Comparison of ENCODE assay signal across 8 cellular contexts in the genomic region with DNA sequence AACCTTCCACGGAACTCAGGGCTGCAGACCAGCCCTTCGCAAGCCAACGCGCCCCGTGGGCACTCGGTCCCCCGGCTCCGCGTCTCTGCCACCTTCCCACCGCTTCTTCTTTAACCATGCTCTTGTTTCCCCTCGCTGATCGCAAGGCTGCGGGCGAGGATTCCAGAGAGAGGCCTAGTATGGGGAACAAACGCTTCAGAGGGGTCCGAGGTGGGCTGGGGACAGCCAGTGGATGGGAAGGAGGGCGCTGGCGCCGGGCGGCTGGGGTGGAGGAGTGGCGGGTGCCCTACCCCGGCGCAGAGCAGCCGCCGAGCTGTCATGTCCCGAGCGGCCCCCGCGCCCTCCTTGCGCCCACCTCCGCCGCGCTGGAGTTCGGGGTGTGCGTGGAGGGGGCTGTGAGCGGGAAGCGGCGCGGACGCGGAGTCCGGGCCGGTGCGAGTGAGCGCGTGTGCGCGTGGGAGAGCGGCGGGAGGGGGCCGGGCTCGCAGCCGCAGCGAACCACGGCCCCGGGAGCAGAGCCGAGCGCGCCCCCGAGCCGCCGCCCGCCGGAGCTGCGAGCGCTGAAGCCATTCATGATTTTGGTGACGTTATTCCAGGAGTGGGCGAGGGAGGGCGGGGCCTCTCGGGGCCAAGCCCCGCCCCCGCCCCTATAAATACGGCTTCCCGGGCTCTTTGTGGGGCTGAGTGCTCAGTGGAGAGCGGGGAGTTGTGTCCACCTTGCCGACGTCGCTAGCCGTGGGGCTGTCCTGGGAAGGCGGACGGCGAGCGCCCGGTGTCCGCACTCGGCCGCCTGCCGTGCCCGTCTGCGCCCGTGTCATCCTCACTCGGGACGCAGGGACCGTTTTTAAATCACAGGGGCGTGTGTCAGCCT. TPM values are rescaled to one million over a fixed set of nuclear protein-coding genes. Genes with fewer than 3 reads are reported as not detected.
DNase-seq lines count a peak whose midpoint lies in the region; ATAC-seq and TF ChIP-seq lines count a peak whose summit lies in the region.

Gene LBH, plus strand, starts transcription at position 680 of the 871 bp plus-strand sequence. CDS start 205 bp downstream, outside the sequence.

- H3K27ac Mint-ChIP-seq in endothelial cell (ENCODE audit: unreplicated experiment) (peak within 1 kb of the TSS; percentile 52), mesothelial cell of epicardium (peak within 1 kb of the TSS; percentile 93)

- peak; percentile 48 for ATAC-seq in HG03159 (IDR thresholded peaks at IDR 0.05; ENCODE audit: unreplicated experiment)

- DNase-seq in SIG-M5 treated with dmso at 0.1 percent for 504 hours (lab: John Stamatoyannopoulos, UW; ENCODE audit: unreplicated experiment) (peak; percentile 43), SIG-M5 (lab: John Stamatoyannopoulos, UW) (no peak), NCI-H774 (lab: John Stamatoyannopoulos, UW) (peak; percentile 46), endothelial cell (ENCODE audit: low spot score) (peak; percentile 92), mesothelial cell of epicardium (ENCODE audit: low spot score in 2 of 2, unreplicated experiment in 2 of 2) (peak; percentile 74 to 86)
- peak; percentile 68 for DNase-seq in activated CD8-positive, alpha-beta memory T cell treated with anti-CD3 and anti-CD28 coated beads, Interleukin-2, amount 50 U/mL, for 1 hour (ENCODE audit: extremely low read depth)
- peak; percentile 74 to 84 for DNase-seq in stimulated activated CD8-positive, alpha-beta memory T cell treated with anti-CD3 and anti-CD28 coated beads, Interleukin-15, amount 100 ng/mL, for 48 hours (ENCODE audit: low read depth in 2 of 2)

- peak within 1 kb of the TSS; percentile 96 for H3K4me3 Mint-ChIP-seq in endothelial cell (ENCODE audit: unreplicated experiment)
- H3K4me3 Mint-ChIP-seq in mesothelial cell of epicardium = peak within 1 kb of the TSS; percentile 79

- H3K36me3 Mint-ChIP-seq in endothelial cell (ENCODE audit: low read depth, unreplicated experiment) = peaks cover 15% of the 10 kb centered on the region
- peaks cover 12% of the 10 kb centered on the region for H3K36me3 Mint-ChIP-seq in mesothelial cell of epicardium

- H3K4me1 Mint-ChIP-seq in endothelial cell (ENCODE audit: unreplicated experiment) = peaks cover 38% of the 10 kb centered on the region
- peaks cover 35% of the 10 kb centered on the region for H3K4me1 Mint-ChIP-seq in mesothelial cell of epicardium

- H3K27me3 Mint-ChIP-seq in endothelial cell (ENCODE audit: unreplicated experiment) (peaks cover 10% of the 10 kb centered on the region), mesothelial cell of epicardium (ENCODE audit: low read depth) (peaks cover 6% of the 10 kb centered on the region)

- H3K9me3 Mint-ChIP-seq in endothelial cell (ENCODE audit: unreplicated experiment) = no peaks in the 10 kb centered on the region
- H3K9me3 Mint-ChIP-seq in mesothelial cell of epicardium = no peaks in the 10 kb centered on the region

- TF ChIP-seq CTCF in endothelial cell (IDR thresholded peaks at IDR 0.05; ENCODE audit: unreplicated experiment) (no peak), mesothelial cell of epicardium (IDR thresholded peaks at IDR 0.05; ENCODE audit: unreplicated experiment) (no peak)

RNA-seq across cellular contexts. Expression of gene LBH, which starts in this region (rescaled TPM):
- 137 TPM for total RNA-seq in endothelial cell (ENCODE audit: unreplicated experiment)
- total RNA-seq in mesothelial cell of epicardium = 41.0 to 48.8 TPM (median 44.5 TPM) in 3 replicates
